Comparison of ENCODE assay signal across 8 cellular contexts in genomic region chr7:134669845-134670373, GRCh38. TPM values are rescaled to one million over a fixed set of nuclear protein-coding genes. Genes with fewer than 3 reads are reported as not detected.
DNase-seq lines count a peak whose midpoint lies in the region; ATAC-seq and TF ChIP-seq lines count a peak whose summit lies in the region.

No MANE protein-coding gene starts in this region.

- H3K4me3 ChIP-seq in fibroblast of the aortic adventitia (ENCODE audit: low read depth, low read length): peak overlapping the region; percentile 1

- peak; percentile 65 for ATAC-seq in HG03045 (IDR thresholded peaks at IDR 0.05; ENCODE audit: unreplicated experiment)

- peak; percentile 97 for DNase-seq in ELR (ENCODE audit: low read depth)
- DNase-seq in NCI-H774 (lab: John Stamatoyannopoulos, UW): peak; percentile 70
- DNase-seq in activated CD8-positive, alpha-beta memory T cell treated with anti-CD3 and anti-CD28 coated beads, Interleukin-2, amount 50 U/mL, for 4 hours: peak; percentile 76
- peak; percentile 82 for DNase-seq in fibroblast of the aortic adventitia (ENCODE audit: low read depth)
- DNase-seq in stimulated activated CD4-positive, alpha-beta T cell treated with anti-CD3 and anti-CD28 coated beads, Interleukin-12 subunit alpha, Interleukin-12 subunit beta, amount 100 ng/mL, for 24 hours (ENCODE audit: low read depth in 2 of 2): peak; percentile 58 to 66
- DNase-seq in GM19238 (ENCODE audit: insufficient read length, low spot score): no peak
- DNase-seq in iPS-NIHi11 (ENCODE audit: low spot score): no peak

- TF ChIP-seq CTCF in fibroblast of the aortic adventitia (IDR thresholded peaks at IDR 0.05; ENCODE audit: insufficient read depth, low read length): no peak

RNA-seq across cellular contexts. Expression of gene BPGM, which starts 23.3 kb away (rescaled TPM):
- total RNA-seq in fibroblast of the aortic adventitia (ENCODE audit: low replicate concordance): 20.0 and 52.4 TPM in 2 replicates

Comparison
In these comparisons a context has a peak if more than half of its experiments do, and no peak if none do; other contexts are left out.
1. DNase-seq: peak in ELR (single experiment), NCI-H774 (single experiment), activated CD8-positive, alpha-beta memory T cell treated with anti-CD3 and anti-CD28 coated beads, Interleukin-2, amount 50 U/mL, for 4 hours (single experiment), fibroblast of the aortic adventitia (single experiment) and stimulated activated CD4-positive, alpha-beta T cell treated with anti-CD3 and anti-CD28 coated beads, Interleukin-12 subunit alpha, Interleukin-12 subunit beta, amount 100 ng/mL, for 24 hours (2 of 2); none in GM19238 (single experiment) and iPS-NIHi11 (single experiment).